Comparison of ENCODE assay signal across 17 cellular contexts in the genomic region with DNA sequence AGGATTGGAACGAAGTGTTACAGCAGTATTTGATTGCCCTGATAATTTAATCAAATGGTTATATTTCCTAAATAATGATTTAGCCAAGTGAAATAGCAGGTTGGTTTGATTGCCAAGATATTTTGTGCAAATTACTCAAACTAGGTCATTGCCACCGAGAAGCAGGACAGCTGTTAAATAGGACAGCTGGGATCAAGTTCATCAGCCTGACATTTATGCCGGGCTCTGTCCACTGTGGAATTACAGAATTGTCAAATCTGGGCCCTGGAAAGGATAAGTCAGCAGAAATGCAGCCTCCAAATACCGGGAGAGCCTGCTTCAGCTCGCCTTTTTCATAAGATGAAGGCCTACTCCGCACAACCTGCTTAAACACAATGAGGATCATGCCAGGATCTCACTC.
"Had no signal": no experiment of that assay in that cellular context is flagged by ENCODE, and none has a peak within 500 bp of the region (broad histone marks: within the 10 kb centered on the region; RNA-seq: fewer than 3 reads in every experiment).

No MANE protein-coding gene starts in this region.

- ATAC-seq: effector memory CD8-positive, alpha-beta T cell; naive thymus-derived CD4-positive, alpha-beta T cell; stimulated activated effector memory CD8-positive, alpha-beta T cell treated with anti-CD3 and anti-CD28 coated beads, Interleukin-12 subunit alpha, Interleukin-12 subunit beta, amount 100 ng/mL, for 72 hours had no signal

- DNase-seq: cortex of kidney; effector memory CD8-positive, alpha-beta T cell; kidney; naive thymus-derived CD4-positive, alpha-beta T cell; nephron progenitor cell; stimulated activated CD4-positive, alpha-beta T cell treated with anti-CD3 and anti-CD28 coated beads, Interleukin-2, amount 100 ng/mL, for 24 hours; stimulated activated CD4-positive, alpha-beta T cell treated with anti-CD3 and anti-CD28 coated beads, Interleukin-4, amount 100 ng/mL, for 24 hours; stimulated activated naive CD4-positive, alpha-beta T cell treated with Interleukin-2 at 50 U/mL for 16 hours; stomach; thyroid gland; trophoblast cell had no signal

- H3K27ac Mint-ChIP-seq: effector memory CD8-positive, alpha-beta T cell; memory B cell; naive thymus-derived CD4-positive, alpha-beta T cell; nephron progenitor cell; stimulated activated effector memory CD8-positive, alpha-beta T cell treated with anti-CD3 and anti-CD28 coated beads, Interleukin-12 subunit alpha, Interleukin-12 subunit beta, amount 100 ng/mL, for 72 hours had no signal

- H3K4me1 ChIP-seq: prostate gland, thyroid gland had no signal

- H3K9me3 ChIP-seq: prostate gland, right lobe of liver, stomach, thyroid gland had no signal

- H3K36me3 ChIP-seq: prostate gland, thyroid gland had no signal

- H3K27ac ChIP-seq: prostate gland, right lobe of liver, thyroid gland had no signal

- H3K4me3 ChIP-seq: lung, prostate gland, right lobe of liver, stomach, thyroid gland had no signal

- H3K27me3 Mint-ChIP-seq: central memory CD8-positive, alpha-beta T cell; naive thymus-derived CD4-positive, alpha-beta T cell had no signal

- H3K4me3 Mint-ChIP-seq: central memory CD8-positive, alpha-beta T cell; effector memory CD8-positive, alpha-beta T cell; memory B cell; naive thymus-derived CD4-positive, alpha-beta T cell; nephron progenitor cell; stimulated activated effector memory CD8-positive, alpha-beta T cell treated with anti-CD3 and anti-CD28 coated beads, Interleukin-12 subunit alpha, Interleukin-12 subunit beta, amount 100 ng/mL, for 72 hours had no signal

- H3K27me3 ChIP-seq: right lobe of liver, stomach, thyroid gland had no signal

- H3K36me3 Mint-ChIP-seq: memory B cell; stimulated activated effector memory CD8-positive, alpha-beta T cell treated with anti-CD3 and anti-CD28 coated beads, Interleukin-12 subunit alpha, Interleukin-12 subunit beta, amount 100 ng/mL, for 72 hours had no signal

- H3K9me3 Mint-ChIP-seq: central memory CD8-positive, alpha-beta T cell; effector memory CD8-positive, alpha-beta T cell; memory B cell; naive thymus-derived CD4-positive, alpha-beta T cell; nephron progenitor cell; stimulated activated effector memory CD8-positive, alpha-beta T cell treated with anti-CD3 and anti-CD28 coated beads, Interleukin-12 subunit alpha, Interleukin-12 subunit beta, amount 100 ng/mL, for 72 hours had no signal
